In the genomic region with DNA sequence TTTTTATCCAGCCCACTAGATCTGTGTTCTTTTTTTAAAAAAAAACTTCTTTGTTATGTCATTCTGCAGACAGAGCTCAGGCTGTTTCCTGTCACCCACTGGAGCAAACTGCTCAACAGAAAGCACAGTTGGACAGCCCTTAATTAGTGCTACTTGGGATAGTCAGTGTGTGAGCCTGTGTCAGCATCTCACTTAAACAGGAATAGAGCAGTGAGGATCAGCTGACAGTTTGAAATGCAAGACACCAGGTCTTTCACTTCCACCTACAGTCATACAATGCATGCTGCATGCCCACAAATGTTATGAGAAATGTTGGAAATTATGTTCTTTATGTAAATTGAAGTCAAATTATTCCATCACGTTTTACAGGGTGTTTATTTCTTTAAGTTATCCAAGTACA, we compare ENCODE assay signal across 18 cellular contexts.
DNase-seq lines count a peak whose midpoint lies in the region; ATAC-seq, FAIRE-seq and TF ChIP-seq lines count a peak whose summit lies in the region.
"Had no signal": no experiment of that assay in that cellular context is flagged by ENCODE, and none has a peak within 500 bp of the region (broad histone marks: within the 10 kb centered on the region; RNA-seq: fewer than 3 reads in every experiment).

No MANE protein-coding gene starts in this region.

- 29 to 37% methylated on average over 1 of the region's 1 CpG for WGBS in lower leg skin, 2 donors

- no peaks in the 10 kb centered on the region for H3K79me2 ChIP-seq in DND-41 (ENCODE audit: insufficient read depth, low read length)
- H3K79me2 ChIP-seq: parathyroid adenoma had no signal

- intact Hi-C loops in lower leg skin (cut with DNase I; ENCODE audit: low total_unique reads) (no loop called here), cardiac septum (cut with DNase I) (no loop called here)

- H3K9ac ChIP-seq in DND-41 (ENCODE audit: low read depth, low read length), result no peak overlapping the region
- H3K9ac ChIP-seq: parathyroid adenoma had no signal

- peak; percentile 22 for TF ChIP-seq CTCF in DND-41 (IDR thresholded peaks at IDR 0.05; ENCODE audit: borderline replicate concordance, extremely low read depth, low read length, poor library complexity, severe bottlenecking)
- TF ChIP-seq CTCF in D721Med (IDR thresholded peaks at IDR 0.05; ENCODE audit: insufficient read depth, missing control alignments), result no peak
- TF ChIP-seq CTCF in lower leg skin (IDR thresholded peaks at IDR 0.05), result no peak

- no peaks in the 10 kb centered on the region for H3K27me3 ChIP-seq in DND-41 (ENCODE audit: insufficient read depth, low read length, poor library complexity)

- H3K36me3 ChIP-seq in DND-41 (ENCODE audit: insufficient read depth, low read length), result no peaks in the 10 kb centered on the region
- H3K36me3 ChIP-seq: heart left ventricle had no signal

- H3K4me3 ChIP-seq in DND-41 (ENCODE audit: low read depth in 1 of 2, low read length in 2 of 2) (no peak overlapping the region), lower leg skin (ENCODE audit: low read depth, poor library complexity, severe bottlenecking) (no peak overlapping the region)
- H3K4me3 ChIP-seq: heart left ventricle, K562 had no signal

- no peak for TF ChIP-seq POLR2A in lower leg skin (IDR thresholded peaks at IDR 0.05)

- ATAC-seq in DND-41 (ENCODE audit: insufficient read depth, low read depth) (peak; percentile 83), HG02588 (IDR thresholded peaks at IDR 0.05; ENCODE audit: unreplicated experiment) (no peak)
- ATAC-seq: heart left ventricle, K562 had no signal

- no peak overlapping the region for H3K27ac ChIP-seq in DND-41 (ENCODE audit: low read length)
- H3K27ac ChIP-seq: epithelial cell of prostate, heart left ventricle, parathyroid adenoma had no signal

- H3K4me2 ChIP-seq in DND-41 (ENCODE audit: insufficient read depth, low read length), result no peak overlapping the region

- peaks cover 6% of the 10 kb centered on the region; the same call in 1 of the 2 replicates for H3K4me1 ChIP-seq in DND-41 (ENCODE audit: insufficient read depth, low read length)
- H3K4me1 ChIP-seq: heart left ventricle, parathyroid adenoma had no signal

- no peaks in the 10 kb centered on the region for H4K20me1 ChIP-seq in DND-41 (ENCODE audit: insufficient read depth, low read length)

- no peaks in the 10 kb centered on the region for H3K9me3 ChIP-seq in DND-41 (ENCODE audit: insufficient read depth, low read length, severe bottlenecking)
- H3K9me3 ChIP-seq: heart left ventricle had no signal

- H2AFZ ChIP-seq in DND-41 (ENCODE audit: low read depth, low read length), result no peak overlapping the region
- H2AFZ ChIP-seq: parathyroid adenoma had no signal

- FAIRE-seq in D721Med (lab: Jason Lieb, UNC), result no peak
- FAIRE-seq: K562, urothelium cell line had no signal

- DNase-seq in DND-41 (peak; percentile 22), H4 (ENCODE audit: low spot score) (peak; percentile 16), OCI-M1 (lab: John Stamatoyannopoulos, UW) (peak; percentile 14), islet precursor cell (peak; percentile 72), D721Med (ENCODE audit: insufficient read length, low spot score) (no peak), lower leg skin (ENCODE audit: low spot score in 2 of 2) (no peak), cardiac septum (ENCODE audit: low spot score) (no peak)
- DNase-seq: activated CD4-positive, alpha-beta T cell treated with anti-CD3 and anti-CD28 coated beads, Interleukin-2, amount 50 U/mL, for 48 hours; AML-193; H7; heart left ventricle; kidney glomerular epithelial cell; NCI-H1694 treated with DMSO at 0.1 percent for 48 hours had no signal

Comparison
In these comparisons a context has a peak if more than half of its experiments do, and no peak if none do; other contexts are left out.
1. DNase-seq: peak in DND-41 (single experiment), H4 (single experiment), OCI-M1 (single experiment) and islet precursor cell (single experiment); none in D721Med (single experiment), lower leg skin (0 of 2) and cardiac septum (single experiment).